Comparison of ENCODE assay signal across 16 cellular contexts in genomic region chrX:20063153-20063552, GRCh38. TPM values are rescaled to one million over a fixed set of nuclear protein-coding genes. Genes with fewer than 3 reads are reported as not detected.
A peak's percentile ranks its signal among the peaks of the same experiment; 100 is the strongest.
DNase-seq lines count a peak whose midpoint lies in the region; FAIRE-seq and TF ChIP-seq lines count a peak whose summit lies in the region.
"Had no signal": no experiment of that assay in that cellular context is flagged by ENCODE, and none has a peak within 500 bp of the region (broad histone marks: within the 10 kb centered on the region; RNA-seq: fewer than 3 reads in every experiment).

No MANE protein-coding gene starts in this region.

- no peak for TF ChIP-seq CTCF in KMS-11 (conservative IDR thresholded peaks at IDR 0.05; ENCODE audit: low read depth, low read length)
- TF ChIP-seq CTCF in kidney (IDR thresholded peaks at IDR 0.05; ENCODE audit: borderline replicate concordance, extremely low read depth, insufficient read depth), result no peak
- TF ChIP-seq CTCF in esophagus muscularis mucosa (IDR thresholded peaks at IDR 0.05), result no peak

- H4K91ac ChIP-seq in mesenchymal stem cell (ENCODE audit: low read length), result no peak overlapping the region

- H2AK5ac ChIP-seq in mesenchymal stem cell (ENCODE audit: low read length, severe bottlenecking), result peak overlapping the region; percentile 73

- no peak overlapping the region for H3K18ac ChIP-seq in mesenchymal stem cell (ENCODE audit: low read depth in 1 of 2, low read length in 2 of 2)

- no peak overlapping the region for H2AFZ ChIP-seq in KMS-11 (ENCODE audit: low read depth)
- no peak overlapping the region for H2AFZ ChIP-seq in mesenchymal stem cell (ENCODE audit: low read depth, low read length)

- H4K8ac ChIP-seq in mesenchymal stem cell (ENCODE audit: low read length), result no peak overlapping the region

- H3K27ac ChIP-seq in BLaER1 (peak overlapping the region; percentile 40), KMS-11 (no peak overlapping the region), mesenchymal stem cell (ENCODE audit: low read length, poor library complexity, severe bottlenecking) (no peak overlapping the region), kidney (ENCODE audit: low read depth in 2 of 2, low read length in 2 of 2) (no peak overlapping the region), esophagus muscularis mucosa (replicated peaks in 1 of 4) (no peak overlapping the region)
- H3K27ac ChIP-seq: C4-2B had no signal

- no peak overlapping the region for H3K4ac ChIP-seq in mesenchymal stem cell (ENCODE audit: low read depth in 1 of 2, low read length in 2 of 2)

- H2BK120ac ChIP-seq in mesenchymal stem cell (ENCODE audit: low read depth, low read length), result no peak overlapping the region

- H3K9me3 ChIP-seq in BLaER1 (no peaks in the 10 kb centered on the region), mesenchymal stem cell (ENCODE audit: control insufficient read depth, low read length) (no peaks in the 10 kb centered on the region), kidney (ENCODE audit: control insufficient read depth in 1 of 2, low read length in 2 of 2) (no peaks in the 10 kb centered on the region), esophagus muscularis mucosa (no peaks in the 10 kb centered on the region)

- H2BK15ac ChIP-seq in mesenchymal stem cell (ENCODE audit: low read depth, poor library complexity, severe bottlenecking), result no peak overlapping the region

- H3K27me3 ChIP-seq in BLaER1 (no peaks in the 10 kb centered on the region), KMS-11 (ENCODE audit: insufficient read depth, low read depth) (no peaks in the 10 kb centered on the region), mesenchymal stem cell (ENCODE audit: control insufficient read depth in 1 of 2, insufficient read depth in 1 of 2, low read length in 2 of 2) (peaks cover 0 to 28% of the 10 kb centered on the region in 2 experiments), esophagus muscularis mucosa (no peaks in the 10 kb centered on the region)

- H3K4me2 ChIP-seq in BLaER1 (peak overlapping the region; percentile 79), KMS-11 (0 out of 2 replicates have a peak overlapping the region, but pooled peaks have one; percentile 25), mesenchymal stem cell (ENCODE audit: low read length, poor library complexity, severe bottlenecking) (no peak overlapping the region)

- intact Hi-C loops in kidney (cut with DNase I) (no loop called here), esophagus muscularis mucosa (cut with DNase I) (loop anchor here (10.0 kb wide), 1 partner anchor 158 kb away; no protein-coding TSS in a partner anchor)

- no peaks in the 10 kb centered on the region for H3K79me2 ChIP-seq in KMS-11 (ENCODE audit: insufficient read depth, low read depth)

- no peaks in the 10 kb centered on the region for H3K79me1 ChIP-seq in mesenchymal stem cell (replicated peaks; ENCODE audit: low read length, poor library complexity, severe bottlenecking)

- DNase-seq in NCI-H69 (lab: John Stamatoyannopoulos, UW), result peak; percentile 25
- no peak for DNase-seq in mesenchymal stem cell
- DNase-seq in kidney, result no peak
- DNase-seq in hypothalamus (lab: John Stamatoyannopoulos, UW), result no peak
- DNase-seq in esophagus muscularis mucosa (ENCODE audit: extremely low spot score), result no peak
- DNase-seq: ACHN; CD4-positive, alpha-beta memory T cell; DMS79; GDM1; GOT3; H9 had no signal

- H3K9ac ChIP-seq in BLaER1 (no peak overlapping the region), KMS-11 (no peak overlapping the region), mesenchymal stem cell (ENCODE audit: low read length) (no peak overlapping the region), kidney (ENCODE audit: low read length in 2 of 2) (no peak overlapping the region)

- H4K20me1 ChIP-seq in BLaER1 (no peaks in the 10 kb centered on the region), KMS-11 (ENCODE audit: insufficient read depth) (no peaks in the 10 kb centered on the region)

- H3K14ac ChIP-seq in mesenchymal stem cell (ENCODE audit: low read length in 2 of 2), result no peak overlapping the region

- TF ChIP-seq POLR2A in esophagus muscularis mucosa (IDR thresholded peaks at IDR 0.05; ENCODE audit: low read depth), result no peak

- TF ChIP-seq EP300 in esophagus muscularis mucosa (IDR thresholded peaks at IDR 0.05), result no peak

- peaks cover 93% of the 10 kb centered on the region for H3K4me1 ChIP-seq in BLaER1
- H3K4me1 ChIP-seq in KMS-11 (ENCODE audit: low read depth, poor library complexity, severe bottlenecking), result peaks cover 49% of the 10 kb centered on the region
- peaks cover 13% of the 10 kb centered on the region for H3K4me1 ChIP-seq in mesenchymal stem cell (ENCODE audit: control insufficient read depth, insufficient read depth, low read depth, low read length)
- no peaks in the 10 kb centered on the region for H3K4me1 ChIP-seq in kidney (ENCODE audit: control insufficient read depth in 1 of 2, insufficient read depth in 1 of 2, low read depth in 1 of 2, low read length in 2 of 2)
- peaks cover 6 to 13% (median 11%) of the 10 kb centered on the region in 4 donors for H3K4me1 ChIP-seq in esophagus muscularis mucosa

- WGBS in mesenchymal stem cell, result 98% methylated on average over 10 of the region's 10 CpGs
- WGBS in esophagus muscularis mucosa, result 92% methylated on average over 9 of the region's 10 CpGs

- H3K36me3 ChIP-seq in BLaER1 (no peaks in the 10 kb centered on the region), KMS-11 (ENCODE audit: insufficient read depth) (no peaks in the 10 kb centered on the region), mesenchymal stem cell (ENCODE audit: control insufficient read depth in 1 of 2, insufficient read depth in 2 of 2, low read depth in 1 of 2, low read length in 2 of 2) (no peaks in the 10 kb centered on the region), kidney (ENCODE audit: control insufficient read depth in 1 of 2, insufficient read depth in 2 of 2, low read length in 2 of 2) (no peaks in the 10 kb centered on the region), esophagus muscularis mucosa (no peaks in the 10 kb centered on the region)

- no peak for FAIRE-seq in kidney (lab: Jason Lieb, UNC)
- FAIRE-seq: GM12892, HepG2 had no signal

- H2BK12ac ChIP-seq in mesenchymal stem cell (ENCODE audit: low read length in 2 of 2), result no peak overlapping the region

- no peak overlapping the region for H2BK5ac ChIP-seq in mesenchymal stem cell (ENCODE audit: low read depth, low read length, poor library complexity, severe bottlenecking)

- H3K4me3 ChIP-seq in BLaER1 (no peak overlapping the region), KMS-11 (IDR thresholded peaks at IDR 0.05; ENCODE audit: insufficient read depth, low read depth, low read length) (no peak overlapping the region), mesenchymal stem cell (ENCODE audit: insufficient read depth in 1 of 2, low read depth in 1 of 2, low read length in 2 of 2) (no peak overlapping the region), kidney (ENCODE audit: low read length in 2 of 2) (no peak overlapping the region), esophagus muscularis mucosa (no peak overlapping the region)

- H3K23ac ChIP-seq in mesenchymal stem cell (ENCODE audit: low read length in 2 of 2), result no peak overlapping the region

RNA-seq across cellular contexts. Expression of gene MAP7D2, which starts 53.6 kb away (rescaled TPM):
- 0.06 TPM for polyA plus RNA-seq in mesenchymal stem cell (2013, experiment 1 of 2)
- 0.12 TPM for polyA plus RNA-seq in mesenchymal stem cell (2013, experiment 2 of 2)
- total RNA-seq in kidney, result 0.76 TPM
- 3.6 TPM for polyA plus RNA-seq in kidney (ENCODE audit: insufficient read depth, low read depth, low replicate concordance)
- total RNA-seq in esophagus muscularis mucosa, result under 1 TPM; 0.19 to 0.83 (median 0.44) TPM
